In genomic region chr3:69197922-69198540, GRCh38 we compare ENCODE assay signal across 10 cellular contexts.
DNase-seq lines count a peak whose midpoint lies in the region; ATAC-seq and TF ChIP-seq lines count a peak whose summit lies in the region.
"Had no signal": no experiment of that assay in that cellular context is flagged by ENCODE, and none has a peak within 500 bp of the region (broad histone marks: within the 10 kb centered on the region; RNA-seq: fewer than 3 reads in every experiment).

No MANE protein-coding gene starts in this region.

- no peaks in the 10 kb centered on the region for H3K27me3 Mint-ChIP-seq in CD8-positive, alpha-beta T cell (ENCODE audit: low read depth)
- no peaks in the 10 kb centered on the region for H3K27me3 Mint-ChIP-seq in activated naive CD8-positive, alpha-beta T cell

- peak overlapping the region; percentile 91 for H3K27ac Mint-ChIP-seq in CD8-positive, alpha-beta T cell
- H3K27ac Mint-ChIP-seq in activated naive CD8-positive, alpha-beta T cell: peak overlapping the region; percentile 95

- no peak overlapping the region for H3K9ac ChIP-seq in Karpas-422 (ENCODE audit: low read length)

- H3K36me3 Mint-ChIP-seq in CD8-positive, alpha-beta T cell: no peaks in the 10 kb centered on the region
- H3K36me3 Mint-ChIP-seq in activated naive CD8-positive, alpha-beta T cell: peaks cover 8% of the 10 kb centered on the region

- H3K9me2 ChIP-seq in Karpas-422 (replicated peaks; ENCODE audit: insufficient read depth, low read length): no peaks in the 10 kb centered on the region

- no peak overlapping the region for H3K4me3 ChIP-seq in CD8-positive, alpha-beta T cell (ENCODE audit: low read depth, low read length)
- H3K4me3 ChIP-seq in Karpas-422 (ENCODE audit: low read length): no peak overlapping the region

- no peaks in the 10 kb centered on the region for H4K20me1 ChIP-seq in Karpas-422 (ENCODE audit: insufficient read depth, low read depth, low read length)

- peaks cover 40% of the 10 kb centered on the region for H3K4me1 Mint-ChIP-seq in CD8-positive, alpha-beta T cell (ENCODE audit: low read depth)
- H3K4me1 Mint-ChIP-seq in activated naive CD8-positive, alpha-beta T cell (ENCODE audit: low read depth): peaks cover 51% of the 10 kb centered on the region

- DNase-seq in CD8-positive, alpha-beta T cell: peak; percentile 33 to 85 (median 47)
- DNase-seq in activated CD4-positive, alpha-beta T cell treated with anti-CD3 and anti-CD28 coated beads, Interleukin-2, amount 50 U/mL, for 48 hours: peak; percentile 72 to 74
- DNase-seq in stimulated activated CD4-positive, alpha-beta T cell treated with anti-CD3 and anti-CD28 coated beads, Interleukin-1b, Interleukin-23, amount 100 ng/mL, for 1 hour (ENCODE audit: low read depth in 2 of 2): peak; percentile 25 to 30
- DNase-seq in NCI-H1417 (lab: John Stamatoyannopoulos, UW) (no peak), NCI-H345 treated with DMSO at 0.1 percent for 48 hours (lab: John Stamatoyannopoulos, UW; ENCODE audit: unreplicated experiment) (no peak), Karpas-422 (no peak)
- DNase-seq: NCI-H2171, Right ventricle myocardium superior had no signal

- no peak overlapping the region for H3K4me2 ChIP-seq in Karpas-422 (ENCODE audit: low read depth, low read length, poor library complexity, severe bottlenecking)

- no peak overlapping the region for H2AFZ ChIP-seq in Karpas-422 (ENCODE audit: low read length)

- H3K9me3 ChIP-seq in CD8-positive, alpha-beta T cell (ENCODE audit: low read length): no peaks in the 10 kb centered on the region
- no peaks in the 10 kb centered on the region for H3K9me3 ChIP-seq in Karpas-422 (ENCODE audit: low read length)

- no peak overlapping the region for H3K27ac ChIP-seq in CD8-positive, alpha-beta T cell (ENCODE audit: low read depth, low read length)
- H3K27ac ChIP-seq in Karpas-422 (ENCODE audit: low read length): no peak overlapping the region

- peak overlapping the region; percentile 88 for H3K4me3 Mint-ChIP-seq in CD8-positive, alpha-beta T cell
- peak overlapping the region; percentile 77 for H3K4me3 Mint-ChIP-seq in activated naive CD8-positive, alpha-beta T cell

- intact Hi-C loops in CD8-positive, alpha-beta T cell (cut with DNase I, micrococcal nuclease): loop anchor here (5.0 to 10.0 kb wide), 4 partner anchors 111 to 1543 kb away; partner anchors contain the start of genes ARL6IP5 (in 1 of the 2), SUCLG2 (in 1 of the 2), TMF1 (in 1 of the 2) and UBA3 (in 1 of the 2)

- no peaks in the 10 kb centered on the region for H3K79me2 ChIP-seq in Karpas-422 (ENCODE audit: low read length)

- no peaks in the 10 kb centered on the region for H3K36me3 ChIP-seq in CD8-positive, alpha-beta T cell (ENCODE audit: insufficient read depth, low read length)
- H3K36me3 ChIP-seq in Karpas-422 (ENCODE audit: insufficient read depth, low read length): no peaks in the 10 kb centered on the region

- no peaks in the 10 kb centered on the region for H3K9me3 Mint-ChIP-seq in CD8-positive, alpha-beta T cell
- H3K9me3 Mint-ChIP-seq in activated naive CD8-positive, alpha-beta T cell (ENCODE audit: low read depth): no peaks in the 10 kb centered on the region

- no peaks in the 10 kb centered on the region for H3K27me3 ChIP-seq in CD8-positive, alpha-beta T cell (ENCODE audit: insufficient read depth, low read length)
- no peaks in the 10 kb centered on the region for H3K27me3 ChIP-seq in Karpas-422 (ENCODE audit: low read length)

- ATAC-seq in CD8-positive, alpha-beta T cell: peak; percentile 82
- no peak for ATAC-seq in GM19467 (IDR thresholded peaks at IDR 0.05; ENCODE audit: unreplicated experiment)

- TF ChIP-seq CTCF in CD8-positive, alpha-beta T cell (IDR thresholded peaks at IDR 0.05): no peak

- POLR2A ChIA-PET in CD8-positive, alpha-beta T cell (lab: Charles Lee): interaction anchor here (0.6 to 1.0 kb wide), 2 partner anchors 11 to 21 kb away, joined by 3 read pairs; no protein-coding TSS in a partner anchor

- CTCF ChIA-PET in CD8-positive, alpha-beta T cell (lab: Charles Lee): interaction anchor here (0.7 to 2.9 kb wide), 3 partner anchors 37 to 689 kb away, joined by 4 to 10 read pairs (median 7); no protein-coding TSS in a partner anchor

- peaks cover 25% of the 10 kb centered on the region for H3K4me1 ChIP-seq in CD8-positive, alpha-beta T cell (ENCODE audit: insufficient read depth, low read length)
- H3K4me1 ChIP-seq in Karpas-422 (ENCODE audit: low read length): no peaks in the 10 kb centered on the region

Comparison
In these comparisons a context has a peak if more than half of its experiments do, and no peak if none do; other contexts are left out.
1. DNase-seq: peak in CD8-positive, alpha-beta T cell (7 of 7), activated CD4-positive, alpha-beta T cell treated with anti-CD3 and anti-CD28 coated beads, Interleukin-2, amount 50 U/mL, for 48 hours (2 of 2) and stimulated activated CD4-positive, alpha-beta T cell treated with anti-CD3 and anti-CD28 coated beads, Interleukin-1b, Interleukin-23, amount 100 ng/mL, for 1 hour (2 of 2); none in NCI-H1417 (0 of 3), NCI-H345 treated with DMSO at 0.1 percent for 48 hours (single experiment) and Karpas-422 (single experiment).